In the genomic region with DNA sequence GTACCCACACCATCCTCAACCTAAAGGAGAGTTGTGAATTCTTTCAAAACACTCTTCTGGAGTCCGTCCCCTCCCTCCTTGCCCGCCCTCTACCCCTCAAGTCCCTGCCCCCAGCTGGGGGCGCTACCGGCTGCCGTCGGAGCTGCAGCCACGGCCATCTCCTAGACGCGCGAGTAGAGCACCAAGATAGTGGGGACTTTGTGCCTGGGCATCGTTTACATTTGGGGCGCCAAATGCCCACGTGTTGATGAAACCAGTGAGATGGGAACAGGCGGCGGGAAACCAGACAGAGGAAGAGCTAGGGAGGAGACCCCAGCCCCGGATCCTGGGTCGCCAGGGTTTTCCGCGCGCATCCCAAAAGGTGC, we compare ENCODE assay signal across 11 cellular contexts.
DNase-seq lines count a peak whose midpoint lies in the region; ATAC-seq, FAIRE-seq and TF ChIP-seq lines count a peak whose summit lies in the region.
"Had no signal": no experiment of that assay in that cellular context is flagged by ENCODE, and none has a peak within 500 bp of the region (broad histone marks: within the 10 kb centered on the region; RNA-seq: fewer than 3 reads in every experiment).

No MANE protein-coding gene starts in this region.

- H3K4me3 ChIP-seq in WERI-Rb-1 (ENCODE audit: low read depth, low read length), result peak overlapping the region; percentile 76

- no peaks in the 10 kb centered on the region for H3K9me3 ChIP-seq in WERI-Rb-1 (ENCODE audit: severe bottlenecking)
- H3K9me3 ChIP-seq: upper lobe of left lung had no signal

- no peak for FAIRE-seq in urothelium cell line (lab: Jason Lieb, UNC)
- FAIRE-seq: frontal cortex had no signal

- peak; percentile 26 for DNase-seq in stimulated activated CD4-positive, alpha-beta T cell treated with anti-CD3 and anti-CD28 coated beads, Interleukin-15, amount 100 ng/mL, for 24 hours
- no peak for DNase-seq in stimulated activated CD4-positive, alpha-beta T cell treated with anti-CD3 and anti-CD28 coated beads, Interleukin-4, amount 100 ng/mL, for 1 hour
- DNase-seq in WERI-Rb-1, result peak; percentile 85
- peak; percentile 18 for DNase-seq in left kidney (ENCODE audit: low read depth, low spot score)
- peak; percentile 47 for DNase-seq in urothelium cell line (ENCODE audit: low spot score)
- DNase-seq in DMS153 treated with DMSO at 0.1 percent for 48 hours (lab: John Stamatoyannopoulos, UW; ENCODE audit: unreplicated experiment), result no peak
- DNase-seq: Right ventricle myocardium superior had no signal

- TF ChIP-seq CTCF in WERI-Rb-1 (IDR thresholded peaks at IDR 0.05; ENCODE audit: low read depth, low read length), result peak; percentile 74

- H3K36me3 ChIP-seq in WERI-Rb-1, result no peaks in the 10 kb centered on the region
- H3K36me3 ChIP-seq: upper lobe of left lung had no signal

- H3K27ac ChIP-seq in WERI-Rb-1, result no peak overlapping the region
- H3K27ac ChIP-seq: upper lobe of left lung had no signal

- no peak for ATAC-seq in HG03139 (IDR thresholded peaks at IDR 0.05; ENCODE audit: unreplicated experiment)
- ATAC-seq in GM18519 (IDR thresholded peaks at IDR 0.05; ENCODE audit: low FRiP score, unreplicated experiment), result no peak

- H3K27me3 ChIP-seq in WERI-Rb-1 (ENCODE audit: insufficient read depth, low read depth, severe bottlenecking), result peaks cover 55% of the 10 kb centered on the region

Comparison
In these comparisons a context has a peak if more than half of its experiments do, and no peak if none do; other contexts are left out.
1. DNase-seq: peak in stimulated activated CD4-positive, alpha-beta T cell treated with anti-CD3 and anti-CD28 coated beads, Interleukin-15, amount 100 ng/mL, for 24 hours (single experiment), WERI-Rb-1 (single experiment), left kidney (single experiment) and urothelium cell line (single experiment); none in stimulated activated CD4-positive, alpha-beta T cell treated with anti-CD3 and anti-CD28 coated beads, Interleukin-4, amount 100 ng/mL, for 1 hour (single experiment) and DMS153 treated with DMSO at 0.1 percent for 48 hours (single experiment).